Comparison of ENCODE assay signal across 1 cellular context in genomic region chr9:35604578-35605335, GRCh38.
TF ChIP-seq lines count a peak whose summit lies in the region.

Gene TESK1 (plus strand): TSS chr9:35605262. CDS start chr9:35605620, 358 bp downstream.

TF ChIP-seq in HepG2, 621 proteins besides CTCF, POLR2A, EP300 and RAD21 (continued from another document and continues in another):
- TF ChIP-seq PATZ1 (CRISPR knock-in tag; IDR thresholded peaks at IDR 0.05) (peak; percentile 67; the same call in 1 of the 2 replicates), NFKB2 (CRISPR knock-in tag; IDR thresholded peaks at IDR 0.05; ENCODE audit: borderline replicate concordance) (peak; percentile 50; the same call in 1 of the 2 replicates), SMAD9 (CRISPR knock-in tag; IDR thresholded peaks at IDR 0.05) (no peak), ZHX2 (IDR thresholded peaks at IDR 0.05; ENCODE audit: low read depth) (no peak), ZHX2 (CRISPR knock-in tag; IDR thresholded peaks at IDR 0.05; ENCODE audit: borderline replicate concordance) (no peak), ZNF430 (CRISPR knock-in tag; IDR thresholded peaks at IDR 0.05) (no peak), YEATS4 (CRISPR knock-in tag; IDR thresholded peaks at IDR 0.05; ENCODE audit: borderline replicate concordance) (no peak), POGZ (CRISPR knock-in tag; IDR thresholded peaks at IDR 0.05) (no peak), HOMEZ (CRISPR knock-in tag; IDR thresholded peaks at IDR 0.05; ENCODE audit: low read depth) (no peak), SMAD3 (CRISPR knock-in tag; IDR thresholded peaks at IDR 0.05) (no peak), SNAPC2 (CRISPR knock-in tag; IDR thresholded peaks at IDR 0.05) (no peak; the same call in 1 of the 2 replicates), HNF1A (IDR thresholded peaks at IDR 0.05; ENCODE audit: low read depth) (no peak), HNF1A (CRISPR knock-in tag; IDR thresholded peaks at IDR 0.05; ENCODE audit: borderline replicate concordance) (no peak), SRSF9 (IDR thresholded peaks at IDR 0.05; ENCODE audit: borderline replicate concordance, insufficient read depth, low read depth, low read length, poor library complexity, severe bottlenecking) (no peak), RBFOX2 (IDR thresholded peaks at IDR 0.05; ENCODE audit: low read depth, low read length) (no peak), FOXP1 (IDR thresholded peaks at IDR 0.05) (no peak), FOXP1 (CRISPR knock-in tag; IDR thresholded peaks at IDR 0.05) (no peak), HMG20B (CRISPR knock-in tag; conservative IDR thresholded peaks at IDR 0.05) (no peak), ZNF225 (CRISPR knock-in tag; IDR thresholded peaks at IDR 0.05) (no peak; the same call in 1 of the 2 replicates), ZBTB46 (CRISPR knock-in tag; IDR thresholded peaks at IDR 0.05; ENCODE audit: borderline replicate concordance) (no peak), JUNB (CRISPR knock-in tag; IDR thresholded peaks at IDR 0.05; ENCODE audit: borderline replicate concordance) (no peak), SMAD1 (CRISPR knock-in tag; IDR thresholded peaks at IDR 0.05; ENCODE audit: borderline replicate concordance, low read depth) (no peak), WIZ (CRISPR knock-in tag; IDR thresholded peaks at IDR 0.05) (no peak), ZNF703 (CRISPR knock-in tag; IDR thresholded peaks at IDR 0.05; ENCODE audit: borderline replicate concordance) (no peak), POLR2AphosphoS5 (IDR thresholded peaks at IDR 0.05; ENCODE audit: low read depth, low read length) (no peak), ZNF792 (CRISPR knock-in tag; IDR thresholded peaks at IDR 0.05) (no peak), ZNF530 (CRISPR knock-in tag; IDR thresholded peaks at IDR 0.05; ENCODE audit: low read depth) (no peak), CHD2 (IDR thresholded peaks at IDR 0.05; ENCODE audit: low read depth, low read length) (no peak), ETV6 (CRISPR knock-in tag; conservative IDR thresholded peaks at IDR 0.05) (no peak), ZNF878 (CRISPR knock-in tag; IDR thresholded peaks at IDR 0.05) (no peak), NFATC3 (CRISPR knock-in tag; IDR thresholded peaks at IDR 0.05) (no peak), HOXA5 (CRISPR knock-in tag; IDR thresholded peaks at IDR 0.05) (0 out of 2 replicates have a peak, but pooled peaks have one; percentile 34), IRF2 (CRISPR knock-in tag; IDR thresholded peaks at IDR 0.05) (no peak), MIER2 (CRISPR knock-in tag; IDR thresholded peaks at IDR 0.05) (no peak), ZNF280B (CRISPR knock-in tag; IDR thresholded peaks at IDR 0.05; ENCODE audit: borderline replicate concordance) (no peak), CEBPG (CRISPR knock-in tag; IDR thresholded peaks at IDR 0.05) (no peak), ARID3A (IDR thresholded peaks at IDR 0.05; ENCODE audit: low read depth, low read length) (no peak), BATF2 (CRISPR knock-in tag; IDR thresholded peaks at IDR 0.05) (no peak), ZNF136 (CRISPR knock-in tag; IDR thresholded peaks at IDR 0.05; ENCODE audit: low read depth) (no peak), ZNF552 (CRISPR knock-in tag; IDR thresholded peaks at IDR 0.05; ENCODE audit: borderline replicate concordance) (no peak), MAZ (IDR thresholded peaks at IDR 0.05; ENCODE audit: borderline replicate concordance, low read depth, low read length) (peak; percentile 28; the same call in 1 of the 2 replicates), MAZ (CRISPR knock-in tag; IDR thresholded peaks at IDR 0.05; ENCODE audit: low read depth) (0 out of 2 replicates have a peak, but pooled peaks have one; percentile 22), HOXA3 (CRISPR knock-in tag; IDR thresholded peaks at IDR 0.05) (peak; percentile 56; the same call in 1 of the 2 replicates), AKAP8 (CRISPR knock-in tag; IDR thresholded peaks at IDR 0.05) (no peak)
